ENCODE assay signal across 17 cellular contexts in genomic region chr10:7015457-7015856, GRCh38.
DNase-seq lines count a peak whose midpoint lies in the region; ATAC-seq and TF ChIP-seq lines count a peak whose summit lies in the region.
"Had no signal": no experiment of that assay in that cellular context is flagged by ENCODE, and none has a peak within 500 bp of the region (broad histone marks: within the 10 kb centered on the region; RNA-seq: fewer than 3 reads in every experiment).

No MANE protein-coding gene starts in this region.

- intact Hi-C loops in thyroid gland (cut with DNase I): no loop called here

- ATAC-seq in foreskin keratinocyte: peak; percentile 68
- ATAC-seq in GM18873 (IDR thresholded peaks at IDR 0.05; ENCODE audit: low FRiP score, unreplicated experiment): no peak

- H3K4me1 ChIP-seq in foreskin keratinocyte (no peaks in the 10 kb centered on the region), thyroid gland (peaks cover 5 to 7% of the 10 kb centered on the region in 2 donors)
- H3K4me1 ChIP-seq: HAP-1, SJCRH30 had no signal

- TF ChIP-seq CTCF in RWPE1 (conservative IDR thresholded peaks at IDR 0.05; ENCODE audit: low read depth) (no peak), foreskin keratinocyte (conservative IDR thresholded peaks at IDR 0.05) (no peak), thyroid gland (IDR thresholded peaks at IDR 0.05) (no peak)

- H3K36me3 ChIP-seq in thyroid gland: no peaks in the 10 kb centered on the region
- H3K36me3 ChIP-seq: HAP-1, SJCRH30 had no signal

- H3K27ac ChIP-seq in RWPE1 (no peak overlapping the region), foreskin keratinocyte (no peak overlapping the region), thyroid gland (no peak overlapping the region)
- H3K27ac ChIP-seq: C4-2B, PC-9, SJCRH30 had no signal

- DNase-seq in M059J (ENCODE audit: low read depth): peak; percentile 11
- peak; percentile 8 for DNase-seq in RWPE1 (ENCODE audit: low spot score)
- peak; percentile 35 to 57 for DNase-seq in foreskin keratinocyte
- peak; percentile 29 to 35 for DNase-seq in thyroid gland
- DNase-seq in T-helper 9 cell: no peak
- DNase-seq in NCI-H748 treated with DMSO at 0.1 percent for 48 hours (lab: John Stamatoyannopoulos, UW): no peak
- DNase-seq: AML-193, DMS79, NCI-H1105 treated with DMSO at 0.1 percent for 48 hours, NCI-H1694, NCI-H2081 treated with DMSO at 0.1 percent for 48 hours, NCI-H524, PC-9, SJCRH30 had no signal

- CTCF ChIA-PET in RWPE1 (lab: Yijun Ruan, JAX): no interaction called here

- WGBS in thyroid gland, 2 donors: 59 to 71% methylated on average over 5 of the region's 5 CpGs

- TF ChIP-seq POLR2A in thyroid gland (IDR thresholded peaks at IDR 0.05): no peak

- peaks cover 15% of the 10 kb centered on the region for H3K27me3 ChIP-seq in foreskin keratinocyte
- H3K27me3 ChIP-seq in thyroid gland: no peaks in the 10 kb centered on the region
- H3K27me3 ChIP-seq: SJCRH30 had no signal

- H3K9me3 ChIP-seq in thyroid gland: no peaks in the 10 kb centered on the region
- H3K9me3 ChIP-seq: HAP-1, SJCRH30 had no signal

- POLR2A ChIA-PET in RWPE1 (lab: Yijun Ruan, JAX; ENCODE audit: low non-redundant PET): no interaction called here

- H3K4me3 ChIP-seq in thyroid gland (replicated peaks in 1 of 3): no peak overlapping the region
- H3K4me3 ChIP-seq: HAP-1, PC-9, SJCRH30 had no signal

Comparison
In these comparisons a context has a peak if more than half of its experiments do, and no peak if none do; other contexts are left out.
1. DNase-seq: peak in M059J (single experiment), RWPE1 (single experiment), foreskin keratinocyte (2 of 2) and thyroid gland (2 of 2); none in T-helper 9 cell (single experiment) and NCI-H748 treated with DMSO at 0.1 percent for 48 hours (single experiment).